Comparison of ENCODE assay signal across 8 cellular contexts in the genomic region with DNA sequence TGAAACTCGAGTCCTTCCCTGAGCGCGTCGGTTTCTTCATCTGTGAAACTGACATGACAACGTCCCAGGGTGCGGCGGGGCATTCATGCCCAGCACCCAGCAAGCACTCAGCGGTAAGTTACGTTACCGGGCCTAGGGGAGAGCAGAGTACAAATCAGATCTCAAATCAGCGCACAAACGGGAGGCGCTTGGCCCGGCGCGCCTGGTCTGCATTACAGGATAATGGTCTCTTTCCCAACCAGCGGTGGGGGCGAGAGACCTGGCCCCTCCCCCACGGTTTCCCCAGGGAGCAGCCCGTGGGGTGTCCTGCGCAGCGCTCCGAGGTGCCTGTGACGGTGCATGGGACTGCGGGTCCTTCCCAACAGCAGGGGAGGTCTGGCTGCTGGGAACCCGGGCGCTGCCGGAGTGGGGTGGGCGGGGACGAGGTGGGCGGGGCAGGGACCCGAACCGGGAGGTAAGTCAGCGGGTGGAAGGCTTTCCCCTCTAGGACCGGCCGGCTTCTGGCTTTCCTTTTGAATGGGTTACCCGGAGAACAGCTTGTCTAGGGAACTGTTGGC. TPM values are rescaled to one million over a fixed set of nuclear protein-coding genes. Genes with fewer than 3 reads are reported as not detected.
A peak's percentile ranks its signal among the peaks of the same experiment; 100 is the strongest.
DNase-seq lines count a peak whose midpoint lies in the region; ATAC-seq lines count a peak whose summit lies in the region.

No MANE protein-coding gene starts in this region.

- H3K27ac Mint-ChIP-seq in activated CD4-positive, alpha-beta T cell treated with anti-CD3 and anti-CD28 coated beads, Interleukin-2, amount 10 ng/mL, durations not matched to agents 7 days and 5 days: no peak overlapping the region
- no peak overlapping the region for H3K27ac Mint-ChIP-seq in stimulated activated effector memory CD8-positive, alpha-beta T cell treated with anti-CD3 and anti-CD28 coated beads, Interleukin-12 subunit alpha, Interleukin-12 subunit beta, amount 100 ng/mL, for 72 hours

- H3K36me3 ChIP-seq in adipocyte (ENCODE audit: control insufficient read depth, insufficient read depth, low read length, severe bottlenecking): no peaks in the 10 kb centered on the region
- H3K36me3 ChIP-seq in iPS-20b (ENCODE audit: insufficient read depth, low read depth, low read length): no peaks in the 10 kb centered on the region

- CTCF ChIA-PET in activated CD4-positive, alpha-beta T cell treated with anti-CD3 and anti-CD28 coated beads, Interleukin-2, amount 10 ng/mL, durations not matched to agents 7 days and 5 days (lab: Charles Lee): no interaction called here

- no peaks in the 10 kb centered on the region for H3K9me3 Mint-ChIP-seq in activated CD4-positive, alpha-beta T cell treated with anti-CD3 and anti-CD28 coated beads, Interleukin-2, amount 10 ng/mL, durations not matched to agents 7 days and 5 days
- H3K9me3 Mint-ChIP-seq in stimulated activated effector memory CD8-positive, alpha-beta T cell treated with anti-CD3 and anti-CD28 coated beads, Interleukin-12 subunit alpha, Interleukin-12 subunit beta, amount 100 ng/mL, for 72 hours: no peaks in the 10 kb centered on the region

- H3K9me3 ChIP-seq in adipocyte (ENCODE audit: control insufficient read depth, low read length) (peaks cover 5% of the 10 kb centered on the region), iPS-20b (ENCODE audit: insufficient read depth, low read depth, low read length) (no peaks in the 10 kb centered on the region)

- peak overlapping the region; percentile 42 for H3K4me3 Mint-ChIP-seq in activated CD4-positive, alpha-beta T cell treated with anti-CD3 and anti-CD28 coated beads, Interleukin-2, amount 10 ng/mL, durations not matched to agents 7 days and 5 days
- peak overlapping the region; percentile 20 for H3K4me3 Mint-ChIP-seq in stimulated activated effector memory CD8-positive, alpha-beta T cell treated with anti-CD3 and anti-CD28 coated beads, Interleukin-12 subunit alpha, Interleukin-12 subunit beta, amount 100 ng/mL, for 72 hours

- H3K27ac ChIP-seq in iPS-20b (ENCODE audit: low read length): no peak overlapping the region

- H3K4me3 ChIP-seq in adipocyte (ENCODE audit: low read length) (peak overlapping the region; percentile 77), iPS-20b (ENCODE audit: low read length) (peak overlapping the region; percentile 82)

- peaks cover 3% of the 10 kb centered on the region for H3K36me3 Mint-ChIP-seq in activated CD4-positive, alpha-beta T cell treated with anti-CD3 and anti-CD28 coated beads, Interleukin-2, amount 10 ng/mL, durations not matched to agents 7 days and 5 days (ENCODE audit: low read depth)
- H3K36me3 Mint-ChIP-seq in stimulated activated effector memory CD8-positive, alpha-beta T cell treated with anti-CD3 and anti-CD28 coated beads, Interleukin-12 subunit alpha, Interleukin-12 subunit beta, amount 100 ng/mL, for 72 hours: no peaks in the 10 kb centered on the region

- H3K9ac ChIP-seq in adipocyte (ENCODE audit: low read length) (no peak overlapping the region), iPS-20b (ENCODE audit: low read depth, low read length) (peak overlapping the region; percentile 60; the same call in 1 of the 2 replicates)

- no peak for ATAC-seq in stimulated activated effector memory CD8-positive, alpha-beta T cell treated with anti-CD3 and anti-CD28 coated beads, Interleukin-12 subunit alpha, Interleukin-12 subunit beta, amount 100 ng/mL, for 72 hours
- ATAC-seq in GM21576 (IDR thresholded peaks at IDR 0.05; ENCODE audit: unreplicated experiment): no peak

- no peak for DNase-seq in activated CD4-positive, alpha-beta T cell treated with anti-CD3 and anti-CD28 coated beads, Interleukin-2, amount 10 ng/mL, durations not matched to agents 7 days and 5 days
- no peak for DNase-seq in activated CD4-positive, alpha-beta T cell treated with anti-CD3 and anti-CD28 coated beads, Interleukin-2, amount 50 U/mL, for 4 hours
- peak; percentile 34 for DNase-seq in adipocyte (ENCODE audit: low read depth)
- DNase-seq in stimulated activated effector memory CD8-positive, alpha-beta T cell treated with anti-CD3 and anti-CD28 coated beads, Interleukin-12 subunit alpha, Interleukin-12 subunit beta, amount 100 ng/mL, for 72 hours (ENCODE audit: low spot score in 2 of 2): no peak
- DNase-seq in SHP77 treated with DMSO at 0.1 percent for 48 hours (lab: John Stamatoyannopoulos, UW): no peak
- DNase-seq in putamen (ENCODE audit: low spot score): no peak

- peaks cover 55% of the 10 kb centered on the region for H3K27me3 Mint-ChIP-seq in activated CD4-positive, alpha-beta T cell treated with anti-CD3 and anti-CD28 coated beads, Interleukin-2, amount 10 ng/mL, durations not matched to agents 7 days and 5 days

- H3K27me3 ChIP-seq in adipocyte (replicated peaks; ENCODE audit: control insufficient read depth, insufficient read depth, low read length) (peaks cover 30% of the 10 kb centered on the region), iPS-20b (ENCODE audit: insufficient read depth, low read length) (peaks cover 53% of the 10 kb centered on the region)

- H3K4me1 Mint-ChIP-seq in activated CD4-positive, alpha-beta T cell treated with anti-CD3 and anti-CD28 coated beads, Interleukin-2, amount 10 ng/mL, durations not matched to agents 7 days and 5 days: peaks cover 41% of the 10 kb centered on the region
- H3K4me1 Mint-ChIP-seq in stimulated activated effector memory CD8-positive, alpha-beta T cell treated with anti-CD3 and anti-CD28 coated beads, Interleukin-12 subunit alpha, Interleukin-12 subunit beta, amount 100 ng/mL, for 72 hours: peaks cover 19% of the 10 kb centered on the region

- POLR2A ChIA-PET in activated CD4-positive, alpha-beta T cell treated with anti-CD3 and anti-CD28 coated beads, Interleukin-2, amount 10 ng/mL, durations not matched to agents 7 days and 5 days (lab: Charles Lee): no interaction called here

- peaks cover 14% of the 10 kb centered on the region for H3K4me1 ChIP-seq in adipocyte (ENCODE audit: control insufficient read depth, insufficient read depth, low read length)
- H3K4me1 ChIP-seq in iPS-20b (ENCODE audit: insufficient read depth, low read length): peaks cover 2% of the 10 kb centered on the region; the same call in 1 of the 2 replicates

RNA-seq across cellular contexts. Expression of a gene that starts 1.0 kb away (rescaled TPM):
- not detected for total RNA-seq in activated CD4-positive, alpha-beta T cell treated with anti-CD3 and anti-CD28 coated beads, Interleukin-2, amount 10 ng/mL, durations not matched to agents 7 days and 5 days
